ENCODE assay signal across 1 cellular context in genomic region chr15:79903626-79904025, GRCh38.
TF ChIP-seq lines count a peak whose summit lies in the region.

No MANE protein-coding gene starts in this region.

TF ChIP-seq in WTC11, 78 proteins besides CTCF, POLR2A, EP300 and RAD21 (continued from another document):
- TF ChIP-seq AFF4 (CRISPR knock-in tag; IDR thresholded peaks at IDR 0.05; ENCODE audit: borderline replicate concordance) (no peak), MXD4 (CRISPR knock-in tag; IDR thresholded peaks at IDR 0.05; ENCODE audit: borderline replicate concordance) (no peak)
